In the genomic region with DNA sequence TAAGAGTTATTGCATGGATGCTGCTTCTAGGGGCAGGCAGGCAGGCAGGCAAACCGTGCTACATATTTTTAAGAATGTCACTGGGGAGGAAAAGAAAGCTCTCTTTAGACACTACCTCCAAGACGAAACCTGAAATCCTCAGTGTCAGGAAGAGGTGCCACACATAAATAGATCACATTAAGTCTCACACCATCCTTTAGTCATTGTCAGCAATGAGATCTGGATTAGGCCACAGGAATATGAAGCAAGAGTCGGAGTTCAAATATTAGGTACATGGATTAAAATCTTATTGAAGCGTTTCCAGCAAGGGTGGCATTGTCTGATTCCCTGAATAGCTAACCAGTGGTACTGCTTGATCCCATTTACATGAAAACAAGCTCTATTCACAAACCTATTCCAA, we compare ENCODE assay signal across 1 cellular context.
TF ChIP-seq lines count a peak whose summit lies in the region.

No MANE protein-coding gene starts in this region.

TF ChIP-seq in GM23338, 12 proteins besides CTCF, POLR2A, EP300 and RAD21 (continued from another document):
- TF ChIP-seq, protein P1, sequence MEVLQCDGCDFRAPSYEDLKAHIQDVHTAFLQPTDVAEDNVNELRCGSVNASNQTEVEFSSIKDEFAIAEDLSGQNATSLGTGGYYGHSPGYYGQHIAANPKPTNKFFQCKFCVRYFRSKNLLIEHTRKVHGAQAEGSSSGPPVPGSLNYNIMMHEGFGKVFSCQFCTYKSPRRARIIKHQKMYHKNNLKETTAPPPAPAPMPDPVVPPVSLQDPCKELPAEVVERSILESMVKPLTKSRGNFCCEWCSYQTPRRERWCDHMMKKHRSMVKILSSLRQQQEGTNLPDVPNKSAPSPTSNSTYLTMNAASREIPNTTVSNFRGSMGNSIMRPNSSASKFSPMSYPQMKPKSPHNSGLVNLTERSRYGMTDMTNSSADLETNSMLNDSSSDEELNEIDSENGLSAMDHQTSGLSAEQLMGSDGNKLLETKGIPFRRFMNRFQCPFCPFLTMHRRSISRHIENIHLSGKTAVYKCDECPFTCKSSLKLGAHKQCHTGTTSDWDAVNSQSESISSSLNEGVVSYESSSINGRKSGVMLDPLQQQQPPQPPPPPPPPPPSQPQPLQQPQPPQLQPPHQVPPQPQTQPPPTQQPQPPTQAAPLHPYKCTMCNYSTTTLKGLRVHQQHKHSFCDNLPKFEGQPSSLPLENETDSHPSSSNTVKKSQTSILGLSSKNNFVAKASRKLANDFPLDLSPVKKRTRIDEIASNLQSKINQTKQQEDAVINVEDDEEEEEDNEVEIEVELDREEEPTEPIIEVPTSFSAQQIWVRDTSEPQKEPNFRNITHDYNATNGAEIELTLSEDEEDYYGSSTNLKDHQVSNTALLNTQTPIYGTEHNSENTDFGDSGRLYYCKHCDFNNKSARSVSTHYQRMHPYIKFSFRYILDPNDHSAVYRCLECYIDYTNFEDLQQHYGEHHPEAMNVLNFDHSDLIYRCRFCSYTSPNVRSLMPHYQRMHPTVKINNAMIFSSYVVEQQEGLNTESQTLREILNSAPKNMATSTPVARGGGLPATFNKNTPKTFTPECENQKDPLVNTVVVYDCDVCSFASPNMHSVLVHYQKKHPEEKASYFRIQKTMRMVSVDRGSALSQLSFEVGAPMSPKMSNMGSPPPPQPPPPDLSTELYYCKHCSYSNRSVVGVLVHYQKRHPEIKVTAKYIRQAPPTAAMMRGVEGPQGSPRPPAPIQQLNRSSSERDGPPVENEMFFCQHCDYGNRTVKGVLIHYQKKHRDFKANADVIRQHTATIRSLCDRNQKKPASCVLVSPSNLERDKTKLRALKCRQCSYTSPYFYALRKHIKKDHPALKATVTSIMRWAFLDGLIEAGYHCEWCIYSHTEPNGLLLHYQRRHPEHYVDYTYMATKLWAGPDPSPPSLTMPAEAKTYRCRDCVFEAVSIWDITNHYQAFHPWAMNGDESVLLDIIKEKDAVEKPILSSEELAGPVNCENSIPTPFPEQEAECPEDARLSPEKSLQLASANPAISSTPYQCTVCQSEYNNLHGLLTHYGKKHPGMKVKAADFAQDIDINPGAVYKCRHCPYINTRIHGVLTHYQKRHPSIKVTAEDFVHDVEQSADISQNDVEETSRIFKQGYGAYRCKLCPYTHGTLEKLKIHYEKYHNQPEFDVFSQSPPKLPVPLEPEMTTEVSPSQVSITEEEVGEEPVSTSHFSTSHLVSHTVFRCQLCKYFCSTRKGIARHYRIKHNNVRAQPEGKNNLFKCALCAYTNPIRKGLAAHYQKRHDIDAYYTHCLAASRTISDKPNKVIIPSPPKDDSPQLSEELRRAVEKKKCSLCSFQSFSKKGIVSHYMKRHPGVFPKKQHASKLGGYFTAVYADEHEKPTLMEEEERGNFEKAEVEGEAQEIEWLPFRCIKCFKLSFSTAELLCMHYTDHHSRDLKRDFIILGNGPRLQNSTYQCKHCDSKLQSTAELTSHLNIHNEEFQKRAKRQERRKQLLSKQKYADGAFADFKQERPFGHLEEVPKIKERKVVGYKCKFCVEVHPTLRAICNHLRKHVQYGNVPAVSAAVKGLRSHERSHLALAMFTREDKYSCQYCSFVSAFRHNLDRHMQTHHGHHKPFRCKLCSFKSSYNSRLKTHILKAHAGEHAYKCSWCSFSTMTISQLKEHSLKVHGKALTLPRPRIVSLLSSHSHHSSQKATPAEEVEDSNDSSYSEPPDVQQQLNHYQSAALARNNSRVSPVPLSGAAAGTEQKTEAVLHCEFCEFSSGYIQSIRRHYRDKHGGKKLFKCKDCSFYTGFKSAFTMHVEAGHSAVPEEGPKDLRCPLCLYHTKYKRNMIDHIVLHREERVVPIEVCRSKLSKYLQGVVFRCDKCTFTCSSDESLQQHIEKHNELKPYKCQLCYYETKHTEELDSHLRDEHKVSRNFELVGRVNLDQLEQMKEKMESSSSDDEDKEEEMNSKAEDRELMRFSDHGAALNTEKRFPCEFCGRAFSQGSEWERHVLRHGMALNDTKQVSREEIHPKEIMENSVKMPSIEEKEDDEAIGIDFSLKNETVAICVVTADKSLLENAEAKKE (CRISPR knock-in tag; IDR thresholded peaks at IDR 0.05): no peak
- TF ChIP-seq EZH2 (IDR thresholded peaks at IDR 0.05; ENCODE audit: low read depth, unreplicated experiment) (no peak), CREB1 (CRISPR knock-in tag; IDR thresholded peaks at IDR 0.05; ENCODE audit: low read depth) (no peak), JUNB (IDR thresholded peaks at IDR 0.05; ENCODE audit: unreplicated experiment) (no peak), STAT1 (IDR thresholded peaks at IDR 0.05; ENCODE audit: unreplicated experiment) (no peak), POLR2AphosphoS5 (IDR thresholded peaks at IDR 0.05; ENCODE audit: low read depth) (no peak), ZNF114 (CRISPR knock-in tag; IDR thresholded peaks at IDR 0.05) (no peak)
- TF ChIP-seq, protein P2, sequence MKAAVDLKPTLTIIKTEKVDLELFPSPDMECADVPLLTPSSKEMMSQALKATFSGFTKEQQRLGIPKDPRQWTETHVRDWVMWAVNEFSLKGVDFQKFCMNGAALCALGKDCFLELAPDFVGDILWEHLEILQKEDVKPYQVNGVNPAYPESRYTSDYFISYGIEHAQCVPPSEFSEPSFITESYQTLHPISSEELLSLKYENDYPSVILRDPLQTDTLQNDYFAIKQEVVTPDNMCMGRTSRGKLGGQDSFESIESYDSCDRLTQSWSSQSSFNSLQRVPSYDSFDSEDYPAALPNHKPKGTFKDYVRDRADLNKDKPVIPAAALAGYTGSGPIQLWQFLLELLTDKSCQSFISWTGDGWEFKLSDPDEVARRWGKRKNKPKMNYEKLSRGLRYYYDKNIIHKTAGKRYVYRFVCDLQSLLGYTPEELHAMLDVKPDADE (IDR thresholded peaks at IDR 0.05): no peak
- TF ChIP-seq, protein P3, sequence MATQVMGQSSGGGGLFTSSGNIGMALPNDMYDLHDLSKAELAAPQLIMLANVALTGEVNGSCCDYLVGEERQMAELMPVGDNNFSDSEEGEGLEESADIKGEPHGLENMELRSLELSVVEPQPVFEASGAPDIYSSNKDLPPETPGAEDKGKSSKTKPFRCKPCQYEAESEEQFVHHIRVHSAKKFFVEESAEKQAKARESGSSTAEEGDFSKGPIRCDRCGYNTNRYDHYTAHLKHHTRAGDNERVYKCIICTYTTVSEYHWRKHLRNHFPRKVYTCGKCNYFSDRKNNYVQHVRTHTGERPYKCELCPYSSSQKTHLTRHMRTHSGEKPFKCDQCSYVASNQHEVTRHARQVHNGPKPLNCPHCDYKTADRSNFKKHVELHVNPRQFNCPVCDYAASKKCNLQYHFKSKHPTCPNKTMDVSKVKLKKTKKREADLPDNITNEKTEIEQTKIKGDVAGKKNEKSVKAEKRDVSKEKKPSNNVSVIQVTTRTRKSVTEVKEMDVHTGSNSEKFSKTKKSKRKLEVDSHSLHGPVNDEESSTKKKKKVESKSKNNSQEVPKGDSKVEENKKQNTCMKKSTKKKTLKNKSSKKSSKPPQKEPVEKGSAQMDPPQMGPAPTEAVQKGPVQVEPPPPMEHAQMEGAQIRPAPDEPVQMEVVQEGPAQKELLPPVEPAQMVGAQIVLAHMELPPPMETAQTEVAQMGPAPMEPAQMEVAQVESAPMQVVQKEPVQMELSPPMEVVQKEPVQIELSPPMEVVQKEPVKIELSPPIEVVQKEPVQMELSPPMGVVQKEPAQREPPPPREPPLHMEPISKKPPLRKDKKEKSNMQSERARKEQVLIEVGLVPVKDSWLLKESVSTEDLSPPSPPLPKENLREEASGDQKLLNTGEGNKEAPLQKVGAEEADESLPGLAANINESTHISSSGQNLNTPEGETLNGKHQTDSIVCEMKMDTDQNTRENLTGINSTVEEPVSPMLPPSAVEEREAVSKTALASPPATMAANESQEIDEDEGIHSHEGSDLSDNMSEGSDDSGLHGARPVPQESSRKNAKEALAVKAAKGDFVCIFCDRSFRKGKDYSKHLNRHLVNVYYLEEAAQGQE (IDR thresholded peaks at IDR 0.05; ENCODE audit: unreplicated experiment): no peak
